1 cellular context compared by ENCODE assay signal in the genomic region with DNA sequence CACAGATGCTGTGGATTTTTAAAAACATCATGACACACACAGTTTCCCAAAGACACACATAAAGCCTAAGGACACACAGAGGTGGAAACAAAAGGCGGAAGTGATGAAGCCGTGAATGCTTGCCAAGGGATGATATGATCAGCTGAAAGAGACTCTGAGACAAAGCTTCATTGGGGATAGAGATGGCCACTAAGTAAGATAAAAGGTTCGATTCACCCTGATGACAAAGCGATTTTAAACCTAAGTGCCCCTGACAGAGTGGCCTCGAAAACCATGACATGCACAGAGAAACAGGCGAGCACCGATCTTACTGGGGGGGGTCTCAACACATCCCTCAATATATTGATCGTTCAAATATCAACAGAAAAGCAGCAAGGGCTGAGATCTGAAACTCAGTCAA.
TF ChIP-seq lines count a peak whose summit lies in the region.

No MANE protein-coding gene starts in this region.

TF ChIP-seq in K562, 482 proteins besides CTCF, POLR2A, EP300 and RAD21 (continued from another document and continues in another):
- TF ChIP-seq REST (CRISPR knock-in tag; IDR thresholded peaks at IDR 0.05; ENCODE audit: low read depth) (no peak), E2F8 (IDR thresholded peaks at IDR 0.05; ENCODE audit: low read depth, partially characterized antibody) (no peak), CCNT2 (IDR thresholded peaks at IDR 0.05; ENCODE audit: borderline replicate concordance, extremely low read depth, insufficient read length, low read depth, low read length) (no peak), ZNF644 (tag; IDR thresholded peaks at IDR 0.05; ENCODE audit: low read depth) (no peak), TGIF2 (CRISPR knock-in tag; IDR thresholded peaks at IDR 0.05) (no peak), TARDBP (IDR thresholded peaks at IDR 0.05) (no peak), ZNF316 (IDR thresholded peaks at IDR 0.05) (peak; percentile 79), ZNF436 (CRISPR knock-in tag; IDR thresholded peaks at IDR 0.05) (no peak), JUND (IDR thresholded peaks at IDR 0.05; ENCODE audit: borderline replicate concordance, low read depth, low read length) (peak; percentile 57), JUND (tag; IDR thresholded peaks at IDR 0.05; ENCODE audit: borderline replicate concordance, low read depth, low read length) (peak; percentile 18; the same call in 1 of the 3 replicates), HINFP (tag; conservative IDR thresholded peaks at IDR 0.05; ENCODE audit: low read depth) (no peak), NONO (IDR thresholded peaks at IDR 0.05; ENCODE audit: low read depth in 2 of 2, low read length in 1 of 2) (no peak), ZNF551 (CRISPR knock-in tag; IDR thresholded peaks at IDR 0.05) (no peak), SPI1 (IDR thresholded peaks at IDR 0.05; ENCODE audit: borderline replicate concordance, low read depth, low read length) (peak; percentile 91), CREM (IDR thresholded peaks at IDR 0.05; ENCODE audit: low read depth) (peak; percentile 40; the same call in 1 of the 2 replicates), SNRNP70 (optimal IDR thresholded peaks at IDR 0.05; ENCODE audit: low read depth, low read length) (no peak), U2AF2 (optimal IDR thresholded peaks at IDR 0.05; ENCODE audit: low read depth, low read length) (no peak), ZNF12 (CRISPR knock-in tag; IDR thresholded peaks at IDR 0.05) (no peak), ZNF263 (CRISPR knock-in tag; IDR thresholded peaks at IDR 0.05; ENCODE audit: borderline replicate concordance) (no peak), ESRRA (IDR thresholded peaks at IDR 0.05; ENCODE audit: borderline replicate concordance, low read depth) (peak; percentile 63; the same call in 1 of the 2 replicates), U2AF1 (optimal IDR thresholded peaks at IDR 0.05; ENCODE audit: low read depth, low read length) (no peak), MAFG (tag; conservative IDR thresholded peaks at IDR 0.05) (peak; percentile 74), FOXM1 (IDR thresholded peaks at IDR 0.05; ENCODE audit: low read depth) (no peak), FOXM1 (CRISPR knock-in tag; IDR thresholded peaks at IDR 0.05; ENCODE audit: low read depth) (no peak), NR2F6 (CRISPR knock-in tag; IDR thresholded peaks at IDR 0.05) (no peak), ATF6 (CRISPR knock-in tag; IDR thresholded peaks at IDR 0.05) (no peak), LARP7 (IDR thresholded peaks at IDR 0.05) (no peak), RFX7 (CRISPR knock-in tag; IDR thresholded peaks at IDR 0.05) (no peak), PHF8 (IDR thresholded peaks at IDR 0.05; ENCODE audit: borderline replicate concordance, low read length) (peak; percentile 21; the same call in 1 of the 2 replicates), ZNF584 (CRISPR knock-in tag; IDR thresholded peaks at IDR 0.05; ENCODE audit: low read depth) (no peak), BACH1 (tag; IDR thresholded peaks at IDR 0.05) (no peak), FUS (optimal IDR thresholded peaks at IDR 0.05; ENCODE audit: low read depth, low read length) (no peak), CUX1 (CRISPR knock-in tag; IDR thresholded peaks at IDR 0.05) (no peak), ZC3H11A (IDR thresholded peaks at IDR 0.05; ENCODE audit: low read depth, low read length) (no peak), SMAD4 (CRISPR knock-in tag; conservative IDR thresholded peaks at IDR 0.05) (no peak), RB1 (IDR thresholded peaks at IDR 0.05; ENCODE audit: low read depth) (0 out of 2 replicates have a peak, but pooled peaks have one; percentile 10)
- TF ChIP-seq, protein P1, sequence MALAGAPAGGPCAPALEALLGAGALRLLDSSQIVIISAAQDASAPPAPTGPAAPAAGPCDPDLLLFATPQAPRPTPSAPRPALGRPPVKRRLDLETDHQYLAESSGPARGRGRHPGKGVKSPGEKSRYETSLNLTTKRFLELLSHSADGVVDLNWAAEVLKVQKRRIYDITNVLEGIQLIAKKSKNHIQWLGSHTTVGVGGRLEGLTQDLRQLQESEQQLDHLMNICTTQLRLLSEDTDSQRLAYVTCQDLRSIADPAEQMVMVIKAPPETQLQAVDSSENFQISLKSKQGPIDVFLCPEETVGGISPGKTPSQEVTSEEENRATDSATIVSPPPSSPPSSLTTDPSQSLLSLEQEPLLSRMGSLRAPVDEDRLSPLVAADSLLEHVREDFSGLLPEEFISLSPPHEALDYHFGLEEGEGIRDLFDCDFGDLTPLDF (CRISPR knock-in tag; IDR thresholded peaks at IDR 0.05), result no peak
- TF ChIP-seq, protein P2, sequence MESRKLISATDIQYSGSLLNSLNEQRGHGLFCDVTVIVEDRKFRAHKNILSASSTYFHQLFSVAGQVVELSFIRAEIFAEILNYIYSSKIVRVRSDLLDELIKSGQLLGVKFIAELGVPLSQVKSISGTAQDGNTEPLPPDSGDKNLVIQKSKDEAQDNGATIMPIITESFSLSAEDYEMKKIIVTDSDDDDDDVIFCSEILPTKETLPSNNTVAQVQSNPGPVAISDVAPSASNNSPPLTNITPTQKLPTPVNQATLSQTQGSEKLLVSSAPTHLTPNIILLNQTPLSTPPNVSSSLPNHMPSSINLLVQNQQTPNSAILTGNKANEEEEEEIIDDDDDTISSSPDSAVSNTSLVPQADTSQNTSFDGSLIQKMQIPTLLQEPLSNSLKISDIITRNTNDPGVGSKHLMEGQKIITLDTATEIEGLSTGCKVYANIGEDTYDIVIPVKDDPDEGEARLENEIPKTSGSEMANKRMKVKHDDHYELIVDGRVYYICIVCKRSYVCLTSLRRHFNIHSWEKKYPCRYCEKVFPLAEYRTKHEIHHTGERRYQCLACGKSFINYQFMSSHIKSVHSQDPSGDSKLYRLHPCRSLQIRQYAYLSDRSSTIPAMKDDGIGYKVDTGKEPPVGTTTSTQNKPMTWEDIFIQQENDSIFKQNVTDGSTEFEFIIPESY (CRISPR knock-in tag; IDR thresholded peaks at IDR 0.05), result no peak
- TF ChIP-seq, protein P3, sequence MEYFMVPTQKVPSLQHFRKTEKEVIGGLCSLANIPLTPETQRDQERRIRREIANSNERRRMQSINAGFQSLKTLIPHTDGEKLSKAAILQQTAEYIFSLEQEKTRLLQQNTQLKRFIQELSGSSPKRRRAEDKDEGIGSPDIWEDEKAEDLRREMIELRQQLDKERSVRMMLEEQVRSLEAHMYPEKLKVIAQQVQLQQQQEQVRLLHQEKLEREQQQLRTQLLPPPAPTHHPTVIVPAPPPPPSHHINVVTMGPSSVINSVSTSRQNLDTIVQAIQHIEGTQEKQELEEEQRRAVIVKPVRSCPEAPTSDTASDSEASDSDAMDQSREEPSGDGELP (CRISPR knock-in tag; IDR thresholded peaks at IDR 0.05; ENCODE audit: borderline replicate concordance), result no peak
- TF ChIP-seq, protein P4, sequence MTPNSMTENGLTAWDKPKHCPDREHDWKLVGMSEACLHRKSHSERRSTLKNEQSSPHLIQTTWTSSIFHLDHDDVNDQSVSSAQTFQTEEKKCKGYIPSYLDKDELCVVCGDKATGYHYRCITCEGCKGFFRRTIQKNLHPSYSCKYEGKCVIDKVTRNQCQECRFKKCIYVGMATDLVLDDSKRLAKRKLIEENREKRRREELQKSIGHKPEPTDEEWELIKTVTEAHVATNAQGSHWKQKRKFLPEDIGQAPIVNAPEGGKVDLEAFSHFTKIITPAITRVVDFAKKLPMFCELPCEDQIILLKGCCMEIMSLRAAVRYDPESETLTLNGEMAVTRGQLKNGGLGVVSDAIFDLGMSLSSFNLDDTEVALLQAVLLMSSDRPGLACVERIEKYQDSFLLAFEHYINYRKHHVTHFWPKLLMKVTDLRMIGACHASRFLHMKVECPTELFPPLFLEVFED (CRISPR knock-in tag; conservative IDR thresholded peaks at IDR 0.05), result no peak
